In genomic region chr1:176682830-176683229, GRCh38 we compare ENCODE assay signal across 39 cellular contexts.
"Had no signal": no experiment of that assay in that cellular context is flagged by ENCODE, and none has a peak within 500 bp of the region (broad histone marks: within the 10 kb centered on the region; RNA-seq: fewer than 3 reads in every experiment).

No MANE protein-coding gene starts in this region.

- H3K27ac Mint-ChIP-seq: activated naive CD4-positive, alpha-beta T cell treated with anti-CD3 and anti-CD28 coated beads for 36 hours; activated naive CD4-positive, alpha-beta T cell treated with anti-CD3 and anti-CD28 coated beads, Interleukin-2, amount 10 ng/mL, durations not matched to agents 7 days and 5 days; activated naive CD4-positive, alpha-beta T cell treated with anti-CD3 and anti-CD28 coated beads, Interleukin-2, amount 50 U/mL, for 24 hours; activated naive CD4-positive, alpha-beta T cell treated with anti-CD3 and anti-CD28 coated beads, Interleukin-2, amount 50 U/mL, for 72 hours; activated naive CD8-positive, alpha-beta T cell; activated naive CD8-positive, alpha-beta T cell treated with anti-CD3 and anti-CD28 coated beads for 36 hours; activated naive CD8-positive, alpha-beta T cell treated with anti-CD3 and anti-CD28 coated beads, Interleukin-2, amount 10 ng/mL, durations not matched to agents 7 days and 5 days; activated naive CD8-positive, alpha-beta T cell treated with anti-CD3 and anti-CD28 coated beads, Interleukin-2, amount 50 U/mL, for 24 hours; activated T-cell treated with anti-CD3 and anti-CD28 coated beads, Interleukin-2, amount 50 U/mL, for 24 hours; activated T-cell treated with anti-CD3 and anti-CD28 coated beads, Interleukin-2, amount 50 U/mL, for 72 hours; activated T-helper 1 cell treated with anti-CD3 and anti-CD28 coated beads, Interleukin-12 subunit alpha, Interleukin-12 subunit beta, Interleukin-2, Interleukin-4 antibody, amounts not matched to agents 30 ng/mL and 10 ng/mL and 1 ng/mL, durations not matched to agents 14 hours and 24 hours and 36 hours; activated T-helper 17 cell treated with anti-CD3 and anti-CD28 coated beads, Interleukin-2, amount 50 U/mL, for 72 hours; activated T-helper 2 cell treated with anti-CD3 and anti-CD28 coated beads, Interferon-gamma antibody, Interleukin-2, Interleukin-4, amounts not matched to agents 10 μg/mL and 5 μg/mL and 100 μg/mL, durations not matched to agents 14 hours and 24 hours and 36 hours; brain had no signal

- H3K36me3 Mint-ChIP-seq: activated naive CD4-positive, alpha-beta T cell treated with anti-CD3 and anti-CD28 coated beads, Interleukin-2, amount 10 ng/mL, durations not matched to agents 7 days and 5 days; activated naive CD4-positive, alpha-beta T cell treated with anti-CD3 and anti-CD28 coated beads, Interleukin-2, amount 50 U/mL, for 24 hours; activated naive CD4-positive, alpha-beta T cell treated with anti-CD3 and anti-CD28 coated beads, Interleukin-2, amount 50 U/mL, for 72 hours; activated naive CD8-positive, alpha-beta T cell; activated naive CD8-positive, alpha-beta T cell treated with anti-CD3 and anti-CD28 coated beads for 36 hours; activated naive CD8-positive, alpha-beta T cell treated with anti-CD3 and anti-CD28 coated beads, Interleukin-2, amount 10 ng/mL, durations not matched to agents 7 days and 5 days; brain had no signal

- H3K4me1 Mint-ChIP-seq: activated naive CD4-positive, alpha-beta T cell treated with anti-CD3 and anti-CD28 coated beads, Interleukin-2, amount 10 ng/mL, durations not matched to agents 7 days and 5 days; activated naive CD4-positive, alpha-beta T cell treated with anti-CD3 and anti-CD28 coated beads, Interleukin-2, amount 50 U/mL, for 24 hours; activated naive CD8-positive, alpha-beta T cell treated with anti-CD3 and anti-CD28 coated beads for 36 hours; activated naive CD8-positive, alpha-beta T cell treated with anti-CD3 and anti-CD28 coated beads, Interleukin-2, amount 10 ng/mL, durations not matched to agents 7 days and 5 days; activated naive CD8-positive, alpha-beta T cell treated with anti-CD3 and anti-CD28 coated beads, Interleukin-2, amount 50 U/mL, for 24 hours; activated T-helper 17 cell treated with anti-CD3 and anti-CD28 coated beads, Interleukin-2, amount 50 U/mL, for 72 hours; brain; central memory CD8-positive, alpha-beta T cell had no signal

- H3K9me3 Mint-ChIP-seq: activated naive CD4-positive, alpha-beta T cell treated with anti-CD3 and anti-CD28 coated beads for 36 hours; activated naive CD4-positive, alpha-beta T cell treated with anti-CD3 and anti-CD28 coated beads, Interleukin-2, amount 10 ng/mL, durations not matched to agents 7 days and 5 days; activated naive CD4-positive, alpha-beta T cell treated with anti-CD3 and anti-CD28 coated beads, Interleukin-2, amount 50 U/mL, for 24 hours; activated naive CD8-positive, alpha-beta T cell treated with anti-CD3 and anti-CD28 coated beads for 36 hours; activated naive CD8-positive, alpha-beta T cell treated with anti-CD3 and anti-CD28 coated beads, Interleukin-2, amount 10 ng/mL, durations not matched to agents 7 days and 5 days; activated naive CD8-positive, alpha-beta T cell treated with anti-CD3 and anti-CD28 coated beads, Interleukin-2, amount 50 U/mL, for 24 hours; activated T-cell treated with anti-CD3 and anti-CD28 coated beads, Interleukin-2, amount 50 U/mL, for 24 hours; activated T-cell treated with anti-CD3 and anti-CD28 coated beads, Interleukin-2, amount 50 U/mL, for 4 hours; activated T-helper 1 cell treated with anti-CD3 and anti-CD28 coated beads, Interleukin-12 subunit alpha, Interleukin-12 subunit beta, Interleukin-2, Interleukin-4 antibody, amounts not matched to agents 30 ng/mL and 10 ng/mL and 1 ng/mL, durations not matched to agents 14 hours and 24 hours and 36 hours; activated T-helper 17 cell treated with anti-CD3 and anti-CD28 coated beads, Interleukin-2, amount 50 U/mL, for 72 hours; activated T-helper 2 cell treated with anti-CD3 and anti-CD28 coated beads, Interferon-gamma antibody, Interleukin-2, Interleukin-4, amounts not matched to agents 10 μg/mL and 5 μg/mL and 100 μg/mL, durations not matched to agents 14 hours and 24 hours and 36 hours; brain; central memory CD8-positive, alpha-beta T cell had no signal

- H3K4me3 ChIP-seq: adrenal gland, ascending aorta, body of pancreas, breast epithelium, cardiac muscle cell had no signal

- ATAC-seq: activated naive CD4-positive, alpha-beta T cell treated with anti-CD3 and anti-CD28 coated beads, Interleukin-2, amount 50 U/mL, for 72 hours; activated naive CD8-positive, alpha-beta T cell treated with anti-CD3 and anti-CD28 coated beads, Interleukin-2, amount 50 U/mL, for 24 hours; activated T-cell treated with anti-CD3 and anti-CD28 coated beads, Interleukin-2, amount 50 U/mL, for 4 hours; activated T-cell treated with anti-CD3 and anti-CD28 coated beads, Interleukin-2, amount 50 U/mL, for 72 hours; activated T-helper 17 cell treated with anti-CD3 and anti-CD28 coated beads, Interleukin-2, amount 50 U/mL, for 72 hours; body of pancreas had no signal

- H3K27me3 Mint-ChIP-seq: activated naive CD4-positive, alpha-beta T cell treated with anti-CD3 and anti-CD28 coated beads, Interleukin-2, amount 10 ng/mL, durations not matched to agents 7 days and 5 days; activated naive CD4-positive, alpha-beta T cell treated with anti-CD3 and anti-CD28 coated beads, Interleukin-2, amount 50 U/mL, for 24 hours; activated T-cell treated with anti-CD3 and anti-CD28 coated beads, Interleukin-2, amount 50 U/mL, for 24 hours; activated T-helper 17 cell treated with anti-CD3 and anti-CD28 coated beads, Interleukin-2, amount 50 U/mL, for 72 hours; brain; central memory CD8-positive, alpha-beta T cell had no signal

- H3K36me3 ChIP-seq: adrenal gland, ascending aorta, brain microvascular endothelial cell, breast epithelium, cardiac muscle cell had no signal

- H3K9me3 ChIP-seq: adrenal gland, ascending aorta, body of pancreas, breast epithelium had no signal

- H3K4me1 ChIP-seq: adrenal gland, ascending aorta, body of pancreas, breast epithelium had no signal

- FAIRE-seq: astrocyte, bronchial epithelial cell had no signal

- H3K4me3 Mint-ChIP-seq: activated naive CD4-positive, alpha-beta T cell treated with anti-CD3 and anti-CD28 coated beads for 36 hours; activated naive CD4-positive, alpha-beta T cell treated with anti-CD3 and anti-CD28 coated beads, Interleukin-2, amount 10 ng/mL, durations not matched to agents 7 days and 5 days; activated naive CD4-positive, alpha-beta T cell treated with anti-CD3 and anti-CD28 coated beads, Interleukin-2, amount 50 U/mL, for 24 hours; activated naive CD8-positive, alpha-beta T cell; activated naive CD8-positive, alpha-beta T cell treated with anti-CD3 and anti-CD28 coated beads for 36 hours; activated naive CD8-positive, alpha-beta T cell treated with anti-CD3 and anti-CD28 coated beads, Interleukin-2, amount 10 ng/mL, durations not matched to agents 7 days and 5 days; activated naive CD8-positive, alpha-beta T cell treated with anti-CD3 and anti-CD28 coated beads, Interleukin-2, amount 50 U/mL, for 24 hours; activated T-cell treated with anti-CD3 and anti-CD28 coated beads, Interleukin-2, amount 50 U/mL, for 24 hours; activated T-cell treated with anti-CD3 and anti-CD28 coated beads, Interleukin-2, amount 50 U/mL, for 4 hours; activated T-cell treated with anti-CD3 and anti-CD28 coated beads, Interleukin-2, amount 50 U/mL, for 72 hours; activated T-helper 1 cell treated with anti-CD3 and anti-CD28 coated beads, Interleukin-12 subunit alpha, Interleukin-12 subunit beta, Interleukin-2, Interleukin-4 antibody, amounts not matched to agents 30 ng/mL and 10 ng/mL and 1 ng/mL, durations not matched to agents 14 hours and 24 hours and 36 hours; activated T-helper 17 cell treated with anti-CD3 and anti-CD28 coated beads, Interleukin-2, amount 50 U/mL, for 72 hours; brain; central memory CD8-positive, alpha-beta T cell had no signal

- H3K27me3 ChIP-seq: adrenal gland, ascending aorta, body of pancreas, brain microvascular endothelial cell, breast epithelium, cardiac muscle cell had no signal

- DNase-seq: activated effector memory CD4-positive, alpha-beta T cell treated with anti-CD3 and anti-CD28 coated beads, Interleukin-2, amount 50 U/mL, for 16 hours; activated effector memory CD4-positive, alpha-beta T cell treated with Interleukin-2 at 50 U/mL for 16 hours; activated gamma-delta T cell; activated gamma-delta T cell treated with Interleukin-2 at 50 U/mL for 16 hours; activated naive CD4-positive, alpha-beta T cell; activated naive CD4-positive, alpha-beta T cell treated with anti-CD3 and anti-CD28 coated beads for 36 hours; activated naive CD4-positive, alpha-beta T cell treated with anti-CD3 and anti-CD28 coated beads, Interleukin-2, amount 10 ng/mL, durations not matched to agents 7 days and 5 days; activated naive CD4-positive, alpha-beta T cell treated with anti-CD3 and anti-CD28 coated beads, Interleukin-2, amount 50 U/mL, for 16 hours; activated naive CD4-positive, alpha-beta T cell treated with Interleukin-2 at 50 U/mL for 16 hours; activated naive CD8-positive, alpha-beta T cell treated with anti-CD3 and anti-CD28 coated beads for 36 hours; activated naive CD8-positive, alpha-beta T cell treated with anti-CD3 and anti-CD28 coated beads, Interleukin-2, amount 10 ng/mL, durations not matched to agents 7 days and 5 days; activated naive CD8-positive, alpha-beta T cell treated with anti-CD3 and anti-CD28 coated beads, Interleukin-2, amount 50 U/mL, for 24 hours; activated T-cell treated with anti-CD3 and anti-CD28 coated beads, Interleukin-2, amount 50 U/mL, for 24 hours; activated T-cell treated with anti-CD3 and anti-CD28 coated beads, Interleukin-2, amount 50 U/mL, for 4 hours; activated T-cell treated with anti-CD3 and anti-CD28 coated beads, Interleukin-2, amount 50 U/mL, for 48 hours; activated T-cell treated with anti-CD3 and anti-CD28 coated beads, Interleukin-2, amount 50 U/mL, for 72 hours; adrenal gland; amniotic stem cell; amygdala; anterior cingulate cortex; aorta; body of pancreas; brain microvascular endothelial cell; caudate nucleus; central memory CD4-positive, alpha-beta T cell; cerebellar nuclear complex had no signal

- H3K27ac ChIP-seq: adrenal gland, ascending aorta, body of pancreas, brain microvascular endothelial cell, breast epithelium, cardiac muscle cell had no signal
